In genomic region chr15:74036271-74037170, GRCh38 we compare ENCODE assay signal across 8 cellular contexts. TPM values are rescaled to one million over a fixed set of nuclear protein-coding genes. Genes with fewer than 3 reads are reported as not detected.
DNase-seq lines count a peak whose midpoint lies in the region; ATAC-seq and TF ChIP-seq lines count a peak whose summit lies in the region.

No MANE protein-coding gene starts in this region.

- DNase-seq in Caki2 (ENCODE audit: low read depth) (peak; percentile 52), HPDE6-E6E7 (ENCODE audit: extremely low spot score) (peak; percentile 36), WERI-Rb-1 (peak; percentile 83), right cardiac atrium (peak; percentile 65 to 86 (median 77)), smooth muscle cell of the brain vasculature (ENCODE audit: low read depth, low spot score) (peak; percentile 56), germinal center (ENCODE audit: low spot score) (no peak)
- no peak for DNase-seq in activated CD4-positive, alpha-beta T cell treated with anti-CD3 and anti-CD28 coated beads, Interleukin-2, amount 10 ng/mL, durations not matched to agents 7 days and 5 days

- 68% methylated on average over 21 of the region's 21 CpGs for WGBS in right cardiac atrium

- H3K4me3 Mint-ChIP-seq in activated CD4-positive, alpha-beta T cell treated with anti-CD3 and anti-CD28 coated beads, Interleukin-2, amount 10 ng/mL, durations not matched to agents 7 days and 5 days = no peak overlapping the region

- H3K27ac ChIP-seq in WERI-Rb-1 (peak overlapping the region; percentile 41; the same call in 1 of the 2 replicates), right cardiac atrium (ENCODE audit: low read length) (no peak overlapping the region)

- in situ Hi-C loops in Caki2 (cut with HindIII; ENCODE audit: low pct_unique_long_range_greater_than_20kb, low sequenced_read_pairs) = no loop called here

- H3K9me3 Mint-ChIP-seq in activated CD4-positive, alpha-beta T cell treated with anti-CD3 and anti-CD28 coated beads, Interleukin-2, amount 10 ng/mL, durations not matched to agents 7 days and 5 days = no peaks in the 10 kb centered on the region

- H3K4me3 ChIP-seq in WERI-Rb-1 (ENCODE audit: low read depth, low read length) (no peak overlapping the region), right cardiac atrium (ENCODE audit: low read length) (no peak overlapping the region)

- TF ChIP-seq CTCF in WERI-Rb-1 (IDR thresholded peaks at IDR 0.05; ENCODE audit: low read depth, low read length) = peak; percentile 80

- H3K4me1 Mint-ChIP-seq in activated CD4-positive, alpha-beta T cell treated with anti-CD3 and anti-CD28 coated beads, Interleukin-2, amount 10 ng/mL, durations not matched to agents 7 days and 5 days = no peaks in the 10 kb centered on the region

- H3K27me3 ChIP-seq in WERI-Rb-1 (ENCODE audit: insufficient read depth, low read depth, severe bottlenecking) (no peaks in the 10 kb centered on the region), right cardiac atrium (ENCODE audit: control insufficient read depth, insufficient read depth) (no peaks in the 10 kb centered on the region)

- intact Hi-C loops in right cardiac atrium (cut with DNase I) = loop anchor here in 2 of 4 donors (5.0 to 10.0 kb wide), 2 partner anchors 62 to 64 kb away; no protein-coding TSS in a partner anchor

- peaks cover 11% of the 10 kb centered on the region for H3K4me1 ChIP-seq in right cardiac atrium (ENCODE audit: control insufficient read depth, insufficient read depth, low read length)

- H3K9me3 ChIP-seq in WERI-Rb-1 (ENCODE audit: severe bottlenecking) = no peaks in the 10 kb centered on the region
- H3K9me3 ChIP-seq in right cardiac atrium (ENCODE audit: control insufficient read depth, low read length) = no peaks in the 10 kb centered on the region

- H3K27me3 Mint-ChIP-seq in activated CD4-positive, alpha-beta T cell treated with anti-CD3 and anti-CD28 coated beads, Interleukin-2, amount 10 ng/mL, durations not matched to agents 7 days and 5 days = no peaks in the 10 kb centered on the region

- ATAC-seq in right cardiac atrium (peak; percentile 12 to 26), GM21825 (IDR thresholded peaks at IDR 0.05; ENCODE audit: unreplicated experiment) (no peak)

- CTCF ChIA-PET in activated CD4-positive, alpha-beta T cell treated with anti-CD3 and anti-CD28 coated beads, Interleukin-2, amount 10 ng/mL, durations not matched to agents 7 days and 5 days (lab: Charles Lee) = interaction anchor here (0.8 to 1.7 kb wide), 4 partner anchors 9 to 71 kb away, joined by 3 to 5 read pairs (median 4); no protein-coding TSS in a partner anchor

- H3K27ac Mint-ChIP-seq in activated CD4-positive, alpha-beta T cell treated with anti-CD3 and anti-CD28 coated beads, Interleukin-2, amount 10 ng/mL, durations not matched to agents 7 days and 5 days = no peak overlapping the region

- POLR2A ChIA-PET in activated CD4-positive, alpha-beta T cell treated with anti-CD3 and anti-CD28 coated beads, Interleukin-2, amount 10 ng/mL, durations not matched to agents 7 days and 5 days (lab: Charles Lee) = interaction anchor here (0.7 kb wide), 1 partner anchor 9 kb away, joined by 4 read pairs; no protein-coding TSS in a partner anchor

- H3K36me3 Mint-ChIP-seq in activated CD4-positive, alpha-beta T cell treated with anti-CD3 and anti-CD28 coated beads, Interleukin-2, amount 10 ng/mL, durations not matched to agents 7 days and 5 days (ENCODE audit: low read depth) = peaks cover 46% of the 10 kb centered on the region

- H3K36me3 ChIP-seq in WERI-Rb-1 = peaks cover 27% of the 10 kb centered on the region

RNA-seq across cellular contexts. Expression of gene PML, which starts 42.0 kb away (rescaled TPM):
- total RNA-seq in Caki2 (2014; rRNA removed; shearing (Covaris generic); ENCODE audit: low replicate concordance) = 20.6 and 22.2 TPM in 2 replicates
- total RNA-seq in right cardiac atrium = 10 to 100 TPM; 21.9 to 35.4 (median 26.6) TPM
- polyA plus RNA-seq in right cardiac atrium = 18.1 TPM
- total RNA-seq in activated CD4-positive, alpha-beta T cell treated with anti-CD3 and anti-CD28 coated beads, Interleukin-2, amount 10 ng/mL, durations not matched to agents 7 days and 5 days = 100 to 1,000 TPM; 118 to 122 TPM

RNA-seq across cellular contexts. Expression of gene STOML1, which starts 44.4 kb away (rescaled TPM):
- 24.1 and 33.0 TPM in 2 replicates for total RNA-seq in Caki2 (2014; rRNA removed; shearing (Covaris generic); ENCODE audit: low replicate concordance)
- total RNA-seq in right cardiac atrium = 10 to 100 TPM; 14.9 to 19.0 (median 17.8) TPM
- polyA plus RNA-seq in right cardiac atrium = 24.3 TPM
- 10 to 100 TPM; 12.0 to 12.8 TPM for total RNA-seq in activated CD4-positive, alpha-beta T cell treated with anti-CD3 and anti-CD28 coated beads, Interleukin-2, amount 10 ng/mL, durations not matched to agents 7 days and 5 days

RNA-seq across cellular contexts. Expression of gene GOLGA6A, which starts 45.8 kb away (rescaled TPM):
- total RNA-seq in Caki2 (2014; rRNA removed; shearing (Covaris generic); ENCODE audit: low replicate concordance) = 1.0 TPM in 1 of 2 replicates, not detected in the other
- total RNA-seq in right cardiac atrium = not detected
- polyA plus RNA-seq in right cardiac atrium = not detected
- not detected for total RNA-seq in activated CD4-positive, alpha-beta T cell treated with anti-CD3 and anti-CD28 coated beads, Interleukin-2, amount 10 ng/mL, durations not matched to agents 7 days and 5 days

Comparison
In these comparisons a context has a peak if more than half of its experiments do, and no peak if none do; other contexts are left out.
1. DNase-seq: peak in Caki2 (single experiment), HPDE6-E6E7 (single experiment), WERI-Rb-1 (single experiment), right cardiac atrium (3 of 3) and smooth muscle cell of the brain vasculature (single experiment); none in germinal center (single experiment) and activated CD4-positive, alpha-beta T cell treated with anti-CD3 and anti-CD28 coated beads, Interleukin-2, amount 10 ng/mL, durations not matched to agents 7 days and 5 days (single experiment).